12 cellular contexts compared by ENCODE assay signal in genomic region chr13:44930907-44931676, GRCh38. TPM values are rescaled to one million over a fixed set of nuclear protein-coding genes. Genes with fewer than 3 reads are reported as not detected.
A peak's percentile ranks its signal among the peaks of the same experiment; 100 is the strongest.
DNase-seq lines count a peak whose midpoint lies in the region; ATAC-seq and TF ChIP-seq lines count a peak whose summit lies in the region.
"Had no signal": no experiment of that assay in that cellular context is flagged by ENCODE, and none has a peak within 500 bp of the region (broad histone marks: within the 10 kb centered on the region; RNA-seq: fewer than 3 reads in every experiment).

No MANE protein-coding gene starts in this region.

- no peak overlapping the region for H3K27ac Mint-ChIP-seq in activated CD4-positive, alpha-beta T cell treated with anti-CD3 and anti-CD28 coated beads for 36 hours

- POLR2A ChIA-PET in activated CD4-positive, alpha-beta T cell treated with anti-CD3 and anti-CD28 coated beads for 36 hours (lab: Charles Lee): no interaction called here

- no peaks in the 10 kb centered on the region for H3K9me3 Mint-ChIP-seq in activated CD4-positive, alpha-beta T cell treated with anti-CD3 and anti-CD28 coated beads for 36 hours (ENCODE audit: low read depth)

- no peak overlapping the region for H3K4me3 ChIP-seq in coronary artery
- H3K4me3 ChIP-seq in osteoblast (ENCODE audit: insufficient read depth, low read length): no peak overlapping the region
- H3K4me3 ChIP-seq: body of pancreas, heart left ventricle, mucosa of descending colon had no signal

- no peak for ATAC-seq in HG03045 (IDR thresholded peaks at IDR 0.05; ENCODE audit: unreplicated experiment)
- no peak for ATAC-seq in activated CD4-positive, alpha-beta T cell treated with anti-CD3 and anti-CD28 coated beads for 36 hours
- ATAC-seq: body of pancreas, heart left ventricle had no signal

- DNase-seq in ELR (ENCODE audit: low read depth) (peak; percentile 46), NCI-H510A (lab: John Stamatoyannopoulos, UW) (peak; percentile 8), coronary artery (ENCODE audit: low spot score) (no peak), osteoblast (ENCODE audit: insufficient read length, low spot score, missing footprints) (no peak), GM03348 (ENCODE audit: low spot score) (no peak), activated T-cell treated with anti-CD3 and anti-CD28 coated beads for 4 hours (no peak)
- no peak for DNase-seq in activated CD4-positive, alpha-beta T cell treated with anti-CD3 and anti-CD28 coated beads for 36 hours
- DNase-seq: DND-41, heart left ventricle, mucosa of descending colon had no signal

- CTCF ChIA-PET in activated CD4-positive, alpha-beta T cell treated with anti-CD3 and anti-CD28 coated beads for 36 hours (lab: Charles Lee): interaction anchor here (0.7 to 1.0 kb wide), 2 partner anchors 12 to 293 kb away, joined by 3 read pairs; no protein-coding TSS in a partner anchor

- no peaks in the 10 kb centered on the region for H3K36me3 Mint-ChIP-seq in activated CD4-positive, alpha-beta T cell treated with anti-CD3 and anti-CD28 coated beads for 36 hours (ENCODE audit: low read depth)

- H3K27me3 ChIP-seq in osteoblast (ENCODE audit: insufficient read depth, low read length): peaks cover under 1% of the 10 kb centered on the region
- H3K27me3 ChIP-seq: body of pancreas, heart left ventricle had no signal

- no peak for TF ChIP-seq CTCF in coronary artery (IDR thresholded peaks at IDR 0.05)
- TF ChIP-seq CTCF in osteoblast (IDR thresholded peaks at IDR 0.05; ENCODE audit: extremely low read depth, low read depth, low read length): no peak

- H3K4me2 ChIP-seq in osteoblast (ENCODE audit: insufficient read depth, low read length): no peak overlapping the region

- H3K79me2 ChIP-seq in osteoblast (ENCODE audit: insufficient read depth, low read length): no peaks in the 10 kb centered on the region

- H3K9me3 ChIP-seq in osteoblast (ENCODE audit: low read depth, low read length): no peaks in the 10 kb centered on the region
- H3K9me3 ChIP-seq: body of pancreas, heart left ventricle, mucosa of descending colon had no signal

- peak overlapping the region; percentile 67 to 76 for H3K27ac ChIP-seq in coronary artery
- H3K27ac ChIP-seq in osteoblast (ENCODE audit: low read depth, low read length): peak overlapping the region; percentile 80
- H3K27ac ChIP-seq: body of pancreas had no signal

- H3K4me3 Mint-ChIP-seq in activated CD4-positive, alpha-beta T cell treated with anti-CD3 and anti-CD28 coated beads for 36 hours: no peak overlapping the region

- intact Hi-C loops in activated CD4-positive, alpha-beta T cell treated with anti-CD3 and anti-CD28 coated beads for 36 hours (cut with DNase I, micrococcal nuclease): no loop called here

- peaks cover 2% of the 10 kb centered on the region for H3K27me3 Mint-ChIP-seq in activated CD4-positive, alpha-beta T cell treated with anti-CD3 and anti-CD28 coated beads for 36 hours

- H4K20me1 ChIP-seq in osteoblast (ENCODE audit: insufficient read depth, low read length): no peaks in the 10 kb centered on the region

- H3K4me1 Mint-ChIP-seq in activated CD4-positive, alpha-beta T cell treated with anti-CD3 and anti-CD28 coated beads for 36 hours: peaks cover 4% of the 10 kb centered on the region

- H3K4me1 ChIP-seq in osteoblast (ENCODE audit: insufficient read depth, low read length): peaks cover 39% of the 10 kb centered on the region
- H3K4me1 ChIP-seq: body of pancreas had no signal

- no peaks in the 10 kb centered on the region for H3K36me3 ChIP-seq in osteoblast (ENCODE audit: insufficient read depth, low read length)
- H3K36me3 ChIP-seq: heart left ventricle had no signal

- H2AFZ ChIP-seq in osteoblast (ENCODE audit: low read length): peak overlapping the region; percentile 7

RNA-seq across cellular contexts. Expression of gene NUFIP1, which starts 58.2 kb away (rescaled TPM):
- 2.4 and 3.3 TPM in 2 replicates for total RNA-seq in osteoblast
- total RNA-seq in activated CD4-positive, alpha-beta T cell treated with anti-CD3 and anti-CD28 coated beads for 36 hours: 10 to 100 TPM; 10.1 to 13.6 TPM

RNA-seq across cellular contexts. Expression of gene GPALPP1, which starts 58.2 kb away (rescaled TPM):
- total RNA-seq in osteoblast: 23.3 and 25.0 TPM in 2 replicates
- total RNA-seq in activated CD4-positive, alpha-beta T cell treated with anti-CD3 and anti-CD28 coated beads for 36 hours: 10 to 100 TPM; 31.8 to 40.5 TPM

Comparison
In these comparisons a context has a peak if more than half of its experiments do, and no peak if none do; other contexts are left out.
1. DNase-seq: peak in ELR (single experiment) and NCI-H510A (single experiment); none in coronary artery (single experiment), osteoblast (single experiment), activated CD4-positive, alpha-beta T cell treated with anti-CD3 and anti-CD28 coated beads for 36 hours (single experiment), GM03348 (single experiment) and activated T-cell treated with anti-CD3 and anti-CD28 coated beads for 4 hours (single experiment).